In genomic region chr15:70863450-70864218, GRCh38 we compare ENCODE assay signal across 11 cellular contexts. TPM values are rescaled to one million over a fixed set of nuclear protein-coding genes. Genes with fewer than 3 reads are reported as not detected.
DNase-seq lines count a peak whose midpoint lies in the region; TF ChIP-seq lines count a peak whose summit lies in the region.
"Had no signal": no experiment of that assay in that cellular context is flagged by ENCODE, and none has a peak within 500 bp of the region (broad histone marks: within the 10 kb centered on the region; RNA-seq: fewer than 3 reads in every experiment).

No MANE protein-coding gene starts in this region.

- peak overlapping the region; percentile 13 for H3K4me3 Mint-ChIP-seq in neural crest cell
- H3K4me3 Mint-ChIP-seq: activated naive CD4-positive, alpha-beta T cell treated with anti-CD3 and anti-CD28 coated beads, Interleukin-2, amount 10 ng/mL, durations not matched to agents 7 days and 5 days had no signal

- peaks cover 24% of the 10 kb centered on the region for H3K4me1 Mint-ChIP-seq in neural crest cell
- H3K4me1 Mint-ChIP-seq: activated naive CD4-positive, alpha-beta T cell treated with anti-CD3 and anti-CD28 coated beads, Interleukin-2, amount 10 ng/mL, durations not matched to agents 7 days and 5 days had no signal

- DNase-seq in AG08395 (ENCODE audit: low spot score), result peak; percentile 86
- peak; percentile 95 for DNase-seq in RPMI7951 (ENCODE audit: low read depth)
- DNase-seq in fibroblast of lung (ENCODE audit: low read depth in 2 of 2), result peak; percentile 85 to 94
- DNase-seq in neural crest cell (ENCODE audit: low read depth, low spot score), result no peak
- no peak for DNase-seq in NOMO-1 (lab: John Stamatoyannopoulos, UW; ENCODE audit: unreplicated experiment in 2 of 2)
- no peak for DNase-seq in activated naive CD4-positive, alpha-beta T cell treated with anti-CD3 and anti-CD28 coated beads, Interleukin-2, amount 50 U/mL, for 16 hours
- no peak for DNase-seq in DMS53 (lab: John Stamatoyannopoulos, UW)
- DNase-seq in NCI-H1105 treated with DMSO at 0.1 percent for 48 hours (lab: John Stamatoyannopoulos, UW), result no peak
- DNase-seq: activated naive CD4-positive, alpha-beta T cell treated with anti-CD3 and anti-CD28 coated beads, Interleukin-2, amount 10 ng/mL, durations not matched to agents 7 days and 5 days had no signal

- no peaks in the 10 kb centered on the region for H3K27me3 Mint-ChIP-seq in neural crest cell (ENCODE audit: low read depth)

- no peak overlapping the region for H2AFZ ChIP-seq in fibroblast of lung (ENCODE audit: low read length)

- H3K4me2 ChIP-seq in fibroblast of lung (ENCODE audit: extremely low read depth, insufficient read depth, low read length), result peak overlapping the region; percentile 0

- H3K9ac ChIP-seq in fibroblast of lung (ENCODE audit: insufficient read depth, low read length), result no peak overlapping the region

- no peak for TF ChIP-seq CTCF in fibroblast of lung (conservative IDR thresholded peaks at IDR 0.05 in 1 of 2, IDR thresholded peaks at IDR 0.05 in 1 of 2; ENCODE audit: low read depth in 1 of 2, low read length in 2 of 2)
- TF ChIP-seq CTCF in neural crest cell (conservative IDR thresholded peaks at IDR 0.05), result no peak

- H3K27me3 ChIP-seq in fibroblast of lung (ENCODE audit: control insufficient read depth, insufficient read depth, low read length), result no peaks in the 10 kb centered on the region

- peak overlapping the region; percentile 59 for H3K27ac Mint-ChIP-seq in neural crest cell (ENCODE audit: unreplicated experiment)
- H3K27ac Mint-ChIP-seq: activated naive CD4-positive, alpha-beta T cell treated with anti-CD3 and anti-CD28 coated beads, Interleukin-2, amount 10 ng/mL, durations not matched to agents 7 days and 5 days had no signal

- no peaks in the 10 kb centered on the region for H3K79me2 ChIP-seq in fibroblast of lung (ENCODE audit: control insufficient read depth, insufficient read depth, low read length)

- no peaks in the 10 kb centered on the region for H4K20me1 ChIP-seq in fibroblast of lung (ENCODE audit: control insufficient read depth, extremely low read depth, insufficient read depth, low read length)

- H3K36me3 Mint-ChIP-seq in neural crest cell (ENCODE audit: low read depth), result no peaks in the 10 kb centered on the region
- H3K36me3 Mint-ChIP-seq: activated naive CD4-positive, alpha-beta T cell treated with anti-CD3 and anti-CD28 coated beads, Interleukin-2, amount 10 ng/mL, durations not matched to agents 7 days and 5 days had no signal

- no peaks in the 10 kb centered on the region for H3K9me3 ChIP-seq in fibroblast of lung (ENCODE audit: control insufficient read depth, insufficient read depth, low read depth, low read length)

- no peaks in the 10 kb centered on the region for H3K9me3 Mint-ChIP-seq in neural crest cell
- H3K9me3 Mint-ChIP-seq: activated naive CD4-positive, alpha-beta T cell treated with anti-CD3 and anti-CD28 coated beads, Interleukin-2, amount 10 ng/mL, durations not matched to agents 7 days and 5 days had no signal

- peak overlapping the region; percentile 59 for H3K27ac ChIP-seq in fibroblast of lung (ENCODE audit: insufficient read depth, low read length)
- H3K27ac ChIP-seq: C4-2B had no signal

- no peak overlapping the region for H3K4me3 ChIP-seq in fibroblast of lung (replicated peaks in 1 of 4; ENCODE audit: control extremely low read depth in 1 of 4, insufficient read depth in 1 of 4, low read depth in 3 of 4, low read length in 4 of 4)

- H3K4me1 ChIP-seq in fibroblast of lung (ENCODE audit: control insufficient read depth, extremely low read depth, insufficient read depth, low read length), result peaks cover 22% of the 10 kb centered on the region

- no peaks in the 10 kb centered on the region for H3K36me3 ChIP-seq in fibroblast of lung (ENCODE audit: control insufficient read depth, insufficient read depth, low read length)

RNA-seq across cellular contexts. Expression of gene LARP6, which starts 9.7 kb away (rescaled TPM):
- 64.3 and 72.7 TPM in 2 replicates for total RNA-seq in RPMI7951 (2014; rRNA removed; shearing (Covaris generic))
- total RNA-seq in fibroblast of lung (72.9 and 108 TPM in 2 replicates), neural crest cell (18.2 and 20.5 TPM in 2 replicates)
- 160 and 273 TPM in 2 replicates for polyA plus RNA-seq in fibroblast of lung
- 189 and 329 TPM in 2 replicates for polyA plus RNA-seq in fibroblast of lung (2012)
- 26.4 and 41.4 TPM in 2 replicates for polyA minus RNA-seq in fibroblast of lung (ENCODE audit: low replicate concordance)
- total RNA-seq: T-helper 1 cell treated with Interleukin-12 subunit alpha and Interleukin-12 subunit beta and Interleukin-4 antibody, amounts not matched to agents 30 ng/mL and 1 ng/mL, for 36 hours had no signal

RNA-seq across cellular contexts. Expression of gene THAP10, which starts 28.6 kb away (rescaled TPM):
- total RNA-seq in RPMI7951 (2014; rRNA removed; shearing (Covaris generic)), result 8.4 and 9.0 TPM in 2 replicates
- total RNA-seq in fibroblast of lung, result 2.3 and 5.0 TPM in 2 replicates
- 4.6 and 7.9 TPM in 2 replicates for polyA plus RNA-seq in fibroblast of lung
- polyA plus RNA-seq in fibroblast of lung (2012), result 2.7 and 5.9 TPM in 2 replicates
- 0.15 TPM in 1 of 2 replicates, not detected in the other for polyA minus RNA-seq in fibroblast of lung (ENCODE audit: low replicate concordance)
- 6.7 and 7.5 TPM in 2 replicates for total RNA-seq in neural crest cell
- total RNA-seq: T-helper 1 cell treated with Interleukin-12 subunit alpha and Interleukin-12 subunit beta and Interleukin-4 antibody, amounts not matched to agents 30 ng/mL and 1 ng/mL, for 36 hours had no signal

RNA-seq across cellular contexts. Expression of gene LRRC49, which starts 29.0 kb away (rescaled TPM):
- total RNA-seq in RPMI7951 (2014; rRNA removed; shearing (Covaris generic)), result 12.5 and 14.5 TPM in 2 replicates
- total RNA-seq in fibroblast of lung (20.5 and 31.5 TPM in 2 replicates), neural crest cell (20.2 and 20.9 TPM in 2 replicates)
- 10.0 and 16.2 TPM in 2 replicates for polyA plus RNA-seq in fibroblast of lung
- 6.4 and 11.4 TPM in 2 replicates for polyA plus RNA-seq in fibroblast of lung (2012)
- 8.9 and 18.8 TPM in 2 replicates for polyA minus RNA-seq in fibroblast of lung (ENCODE audit: low replicate concordance)
- total RNA-seq: T-helper 1 cell treated with Interleukin-12 subunit alpha and Interleukin-12 subunit beta and Interleukin-4 antibody, amounts not matched to agents 30 ng/mL and 1 ng/mL, for 36 hours had no signal

Comparison
In these comparisons a context has a peak if more than half of its experiments do, and no peak if none do; other contexts are left out.
1. DNase-seq: peak in AG08395 (single experiment), RPMI7951 (single experiment) and fibroblast of lung (2 of 2); none in neural crest cell (single experiment), NOMO-1 (0 of 2), activated naive CD4-positive, alpha-beta T cell treated with anti-CD3 and anti-CD28 coated beads, Interleukin-2, amount 50 U/mL, for 16 hours (single experiment), DMS53 (single experiment) and NCI-H1105 treated with DMSO at 0.1 percent for 48 hours (single experiment).